ENCODE assay signal across 25 cellular contexts in genomic region chr4:15888515-15888914, GRCh38. TPM values are rescaled to one million over a fixed set of nuclear protein-coding genes. Genes with fewer than 3 reads are reported as not detected.
"Had no signal": no experiment of that assay in that cellular context is flagged by ENCODE, and none has a peak within 500 bp of the region (broad histone marks: within the 10 kb centered on the region; RNA-seq: fewer than 3 reads in every experiment).

No MANE protein-coding gene starts in this region.

- H3K27ac ChIP-seq: adrenal gland, breast epithelium, left ventricle myocardium inferior, upper lobe of right lung had no signal

- ATAC-seq: activated CD8-positive, alpha-beta memory T cell treated with anti-CD3 and anti-CD28 coated beads, Interleukin-2, amount 10 ng/mL, durations not matched to agents 7 days and 5 days; esophagus mucosa; naive thymus-derived CD4-positive, alpha-beta T cell; sciatic nerve; T-cell; upper lobe of right lung had no signal

- DNase-seq: activated CD4-positive, alpha-beta memory T cell treated with anti-CD3 and anti-CD28 coated beads for 36 hours; activated CD4-positive, alpha-beta T cell treated with anti-CD3 and anti-CD28 coated beads for 1 hour; activated CD8-positive, alpha-beta memory T cell treated with anti-CD3 and anti-CD28 coated beads, Interleukin-2, amount 10 ng/mL, durations not matched to agents 7 days and 5 days; activated effector memory CD4-positive, alpha-beta T cell treated with anti-CD3 and anti-CD28 coated beads, Interleukin-2, amount 50 U/mL, for 16 hours; activated T-cell treated with anti-CD3 and anti-CD28 coated beads for 4 hours; adrenal gland; effector memory CD4-positive, alpha-beta T cell; hippocampal formation; left ventricle myocardium inferior; naive thymus-derived CD4-positive, alpha-beta T cell; small intestine; stimulated activated CD4-positive, alpha-beta T cell treated with anti-CD3 and anti-CD28 coated beads, Interleukin-4, amount 100 ng/mL, for 1 hour; stimulated activated naive CD4-positive, alpha-beta T cell treated with Interleukin-2 at 50 U/mL for 16 hours; T-cell; upper lobe of right lung had no signal

- H3K9me3 ChIP-seq: adrenal gland, breast epithelium, left ventricle myocardium inferior, upper lobe of right lung had no signal

- H3K4me3 ChIP-seq: adrenal gland, breast epithelium, left ventricle myocardium inferior, upper lobe of right lung had no signal

- H3K4me1 ChIP-seq: adrenal gland, breast epithelium, left ventricle myocardium inferior, upper lobe of right lung had no signal

- H3K27me3 ChIP-seq: adrenal gland, breast epithelium, upper lobe of right lung had no signal

- H3K36me3 ChIP-seq: adrenal gland, breast epithelium, left ventricle myocardium inferior, upper lobe of right lung had no signal

RNA-seq across cellular contexts. Expression of gene FGFBP1, which starts 50.0 kb away (rescaled TPM):
- total RNA-seq: activated CD4-positive, alpha-beta memory T cell treated with anti-CD3 and anti-CD28 coated beads for 36 hours; activated CD8-positive, alpha-beta memory T cell treated with anti-CD3 and anti-CD28 coated beads, Interleukin-2, amount 10 ng/mL, durations not matched to agents 7 days and 5 days; adrenal gland; dermis microvascular lymphatic vessel endothelial cell; endothelial cell of umbilical vein; frontal cortex; left ventricle myocardium inferior; lung microvascular endothelial cell; naive thymus-derived CD4-positive, alpha-beta T cell; neural crest cell; osteoblast; posterior vena cava; sciatic nerve; T-cell had no signal
- polyA plus RNA-seq: endothelial cell of umbilical vein; naive thymus-derived CD4-positive, alpha-beta T cell had no signal
